8 cellular contexts compared by ENCODE assay signal in the genomic region with DNA sequence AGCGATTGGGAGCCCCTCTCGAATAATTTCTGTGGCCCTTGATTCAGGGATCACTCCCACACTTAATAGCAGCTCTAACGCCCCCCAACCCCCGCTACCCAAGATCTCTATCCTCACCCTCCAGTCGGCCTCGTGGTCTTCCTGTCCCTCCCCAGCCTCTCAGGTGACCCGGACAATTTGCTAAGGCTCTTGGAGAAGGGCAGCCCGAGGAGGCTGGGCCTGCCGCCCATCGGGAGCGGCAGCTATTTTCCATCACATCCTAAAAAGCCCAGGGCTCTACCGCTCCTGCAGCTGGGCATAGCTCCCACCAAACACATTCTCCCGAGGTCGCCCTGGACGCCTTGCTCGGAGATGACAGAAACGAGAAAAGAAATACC. TPM values are rescaled to one million over a fixed set of nuclear protein-coding genes. Genes with fewer than 3 reads are reported as not detected.
A peak's percentile ranks its signal among the peaks of the same experiment; 100 is the strongest.
DNase-seq lines count a peak whose midpoint lies in the region; ATAC-seq and TF ChIP-seq lines count a peak whose summit lies in the region.

No MANE protein-coding gene starts in this region.

- peak overlapping the region; percentile 37 to 61 for H3K27ac ChIP-seq in thoracic aorta

- peaks cover 2% of the 10 kb centered on the region for H3K36me3 Mint-ChIP-seq in activated CD4-positive, alpha-beta T cell treated with anti-CD3 and anti-CD28 coated beads, Interleukin-2, amount 10 ng/mL, durations not matched to agents 24 days and 14 days (ENCODE audit: low read depth)
- H3K36me3 Mint-ChIP-seq in brain: no peaks in the 10 kb centered on the region

- H3K4me3 ChIP-seq in thoracic aorta: peak overlapping the region; percentile 68

- H3K36me3 ChIP-seq in thoracic aorta: peaks cover 22% of the 10 kb centered on the region

- intact Hi-C loops in activated CD4-positive, alpha-beta T cell treated with anti-CD3 and anti-CD28 coated beads, Interleukin-2, amount 10 ng/mL, durations not matched to agents 24 days and 14 days (cut with micrococcal nuclease): loop anchor here (1.0 to 2.0 kb wide), 2 partner anchors 33 to 44 kb away; no protein-coding TSS in a partner anchor
- intact Hi-C loops in left colon (cut with DNase I, micrococcal nuclease): no loop called here

- no peak overlapping the region for H3K27ac Mint-ChIP-seq in activated CD4-positive, alpha-beta T cell treated with anti-CD3 and anti-CD28 coated beads, Interleukin-2, amount 10 ng/mL, durations not matched to agents 24 days and 14 days
- H3K27ac Mint-ChIP-seq in brain: peak overlapping the region in 3 of 5 experiments; percentile 19 to 50 (median 33)

- ATAC-seq in left colon (peak; percentile 2), thoracic aorta (ENCODE audit: insufficient number of reproducible peaks, low FRiP score, low read depth) (no peak)

- H3K4me1 ChIP-seq in thoracic aorta (ENCODE audit: control insufficient read depth in 1 of 2, low read depth in 2 of 2): peaks cover 11 to 40% of the 10 kb centered on the region in 2 donors

- no peaks in the 10 kb centered on the region for H3K9me3 Mint-ChIP-seq in activated CD4-positive, alpha-beta T cell treated with anti-CD3 and anti-CD28 coated beads, Interleukin-2, amount 10 ng/mL, durations not matched to agents 24 days and 14 days
- peaks cover 0 to 6% (median 2%) of the 10 kb centered on the region in 5 experiments for H3K9me3 Mint-ChIP-seq in brain

- peaks cover 19% of the 10 kb centered on the region for H3K27me3 Mint-ChIP-seq in activated CD4-positive, alpha-beta T cell treated with anti-CD3 and anti-CD28 coated beads, Interleukin-2, amount 10 ng/mL, durations not matched to agents 24 days and 14 days
- peaks cover 57% of the 10 kb centered on the region for H3K27me3 Mint-ChIP-seq in brain

- peaks cover 24% of the 10 kb centered on the region for H3K4me1 Mint-ChIP-seq in activated CD4-positive, alpha-beta T cell treated with anti-CD3 and anti-CD28 coated beads, Interleukin-2, amount 10 ng/mL, durations not matched to agents 24 days and 14 days
- peaks cover 19% of the 10 kb centered on the region for H3K4me1 Mint-ChIP-seq in brain

- no peaks in the 10 kb centered on the region for H3K27me3 ChIP-seq in thoracic aorta (replicated peaks; ENCODE audit: insufficient read depth)

- peak overlapping the region; percentile 80 for H3K4me3 Mint-ChIP-seq in activated CD4-positive, alpha-beta T cell treated with anti-CD3 and anti-CD28 coated beads, Interleukin-2, amount 10 ng/mL, durations not matched to agents 24 days and 14 days
- H3K4me3 Mint-ChIP-seq in brain: peak overlapping the region; percentile 39 to 78 (median 71)

- DNase-seq in activated CD4-positive, alpha-beta T cell treated with anti-CD3 and anti-CD28 coated beads, Interleukin-2, amount 10 ng/mL, durations not matched to agents 24 days and 14 days: no peak
- no peak for DNase-seq in activated CD4-positive, alpha-beta T cell treated with anti-CD3 and anti-CD28 coated beads for 4 hours
- DNase-seq in left colon (no peak), thoracic aorta (ENCODE audit: low spot score) (no peak), HCEC 1CT (no peak), cortex of kidney (lab: John Stamatoyannopoulos, UW) (no peak)
- DNase-seq in activated CD4-positive, alpha-beta T cell treated with anti-CD3 and anti-CD28 coated beads, Interleukin-2, amount 50 U/mL, for 48 hours: no peak

- TF ChIP-seq CTCF in brain (conservative IDR thresholded peaks at IDR 0.05): no peak
- no peak for TF ChIP-seq CTCF in thoracic aorta (IDR thresholded peaks at IDR 0.05)

- H3K9me3 ChIP-seq in thoracic aorta: no peaks in the 10 kb centered on the region

RNA-seq across cellular contexts. Expression of a gene that starts 12.0 kb away (rescaled TPM):
- total RNA-seq in activated CD4-positive, alpha-beta T cell treated with anti-CD3 and anti-CD28 coated beads, Interleukin-2, amount 10 ng/mL, durations not matched to agents 24 days and 14 days: 11.7 and 12.0 TPM in 2 replicates
- 29.9 TPM for polyA plus RNA-seq in brain (ENCODE audit: insufficient read depth, low read depth, low replicate concordance)
- 10 to 100 TPM; 13.1 to 19.3 TPM for total RNA-seq in left colon
- 100 to 1,000 TPM in 1 of 2 donors, 10 to 100 TPM in 1; 65.7 to 134 TPM for total RNA-seq in thoracic aorta

RNA-seq across cellular contexts. Expression of a gene that starts 25.9 kb away (rescaled TPM):
- 59.0 and 60.6 TPM in 2 replicates for total RNA-seq in activated CD4-positive, alpha-beta T cell treated with anti-CD3 and anti-CD28 coated beads, Interleukin-2, amount 10 ng/mL, durations not matched to agents 24 days and 14 days
- 599 TPM for polyA plus RNA-seq in brain (ENCODE audit: insufficient read depth, low read depth, low replicate concordance)
- total RNA-seq in left colon: 100 to 1,000 TPM; 131 to 355 TPM
- total RNA-seq in thoracic aorta: 1,000 to 10,000 TPM; 2,051 to 3,060 TPM

RNA-seq across cellular contexts. Expression of a gene that starts 57.9 kb away (rescaled TPM):
- 0.40 and 1.1 TPM in 2 replicates for total RNA-seq in activated CD4-positive, alpha-beta T cell treated with anti-CD3 and anti-CD28 coated beads, Interleukin-2, amount 10 ng/mL, durations not matched to agents 24 days and 14 days
- polyA plus RNA-seq in brain (ENCODE audit: insufficient read depth, low read depth, low replicate concordance): 55.4 TPM
- total RNA-seq in left colon (10 to 100 TPM; 13.6 to 25.1 TPM), thoracic aorta (100 to 1,000 TPM; 126 to 255 TPM)

RNA-seq across cellular contexts. Expression of a gene that starts 59.5 kb away (rescaled TPM):
- total RNA-seq in activated CD4-positive, alpha-beta T cell treated with anti-CD3 and anti-CD28 coated beads, Interleukin-2, amount 10 ng/mL, durations not matched to agents 24 days and 14 days: not detected in 2 replicates
- polyA plus RNA-seq in brain (ENCODE audit: insufficient read depth, low read depth, low replicate concordance): not detected
- not detected for total RNA-seq in left colon
- 1 to 10 TPM in 1 of 2 donors, not detected in 1; 1.2 TPM for total RNA-seq in thoracic aorta

Comparison
In these comparisons a context has a peak if more than half of its experiments do, and no peak if none do; other contexts are left out.
1. RNA of a gene that starts 25.9 kb away (total RNA-seq): 2,051 to 3,060 TPM in thoracic aorta; 131 to 355 TPM in left colon and 59.0 to 60.6 TPM in activated CD4-positive, alpha-beta T cell treated with anti-CD3 and anti-CD28 coated beads, Interleukin-2, amount 10 ng/mL, durations not matched to agents 24 days and 14 days; every median in the first group is over 4 times any median in the second.